In the genomic region with DNA sequence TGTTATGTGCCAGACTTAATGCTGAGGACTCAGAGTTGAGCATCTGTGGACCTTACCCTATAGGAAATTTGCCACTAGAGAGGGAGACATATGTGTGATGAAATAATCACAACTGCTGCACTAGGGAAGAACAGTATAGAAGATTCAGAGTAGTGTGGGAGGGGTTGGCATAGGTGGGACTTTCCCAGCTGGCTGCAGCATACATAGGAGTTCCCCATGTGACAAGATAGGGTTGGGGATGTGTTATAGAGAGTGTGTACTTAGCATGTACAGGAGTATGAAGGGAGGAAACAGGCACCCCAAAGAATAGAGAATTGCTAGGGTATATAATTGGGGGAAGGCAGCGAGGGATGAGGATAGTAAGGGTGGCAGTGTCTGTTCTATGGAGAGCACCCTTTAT, we compare ENCODE assay signal across 15 cellular contexts. TPM values are rescaled to one million over a fixed set of nuclear protein-coding genes. Genes with fewer than 3 reads are reported as not detected.
A peak's percentile ranks its signal among the peaks of the same experiment; 100 is the strongest.
DNase-seq lines count a peak whose midpoint lies in the region; ATAC-seq and TF ChIP-seq lines count a peak whose summit lies in the region.
"Had no signal": no experiment of that assay in that cellular context is flagged by ENCODE, and none has a peak within 500 bp of the region (broad histone marks: within the 10 kb centered on the region; RNA-seq: fewer than 3 reads in every experiment).

No MANE protein-coding gene starts in this region.

- H3K79me2 ChIP-seq in OCI-LY3 (ENCODE audit: low read length) = peaks cover 79% of the 10 kb centered on the region

- peaks cover 45% of the 10 kb centered on the region for H3K4me1 ChIP-seq in OCI-LY3 (ENCODE audit: low read length)
- peaks cover 17% of the 10 kb centered on the region for H3K4me1 ChIP-seq in A673 (ENCODE audit: insufficient read depth, low read length, poor library complexity, severe bottlenecking)

- intact Hi-C loops in A673 (cut with micrococcal nuclease; ENCODE audit: unreplicated experiment) = no loop called here

- no peak overlapping the region for H3K4me3 Mint-ChIP-seq in activated T-cell treated with anti-CD3 and anti-CD28 coated beads, Interleukin-2, amount 50 U/mL, for 72 hours

- H3K36me3 ChIP-seq in OCI-LY3 (replicated peaks; ENCODE audit: low read depth, low read length) (peaks cover 17% of the 10 kb centered on the region), A673 (ENCODE audit: insufficient read depth, low read length, poor library complexity, severe bottlenecking) (no peaks in the 10 kb centered on the region)
- H3K36me3 ChIP-seq: tibial nerve had no signal

- DNase-seq in activated T-cell treated with anti-CD3 and anti-CD28 coated beads, Interleukin-2, amount 50 U/mL, for 72 hours = peak; percentile 42 to 55
- DNase-seq in activated T-cell treated with anti-CD3 and anti-CD28 coated beads for 4 hours (no peak), cerebellar cortex (ENCODE audit: low spot score) (no peak), A673 (ENCODE audit: low spot score) (no peak), GM10248 (ENCODE audit: extremely low spot score) (no peak)
- DNase-seq in stimulated activated CD4-positive, alpha-beta T cell treated with anti-CD3 and anti-CD28 coated beads, Interleukin-4, amount 100 ng/mL, for 1 hour = peak; percentile 26
- DNase-seq: amniotic stem cell, Calu3, GM23248, NCI-H2029 treated with DMSO at 0.1 percent for 48 hours, NCI-H82 had no signal

- TF ChIP-seq CTCF in OCI-LY3 (IDR thresholded peaks at IDR 0.05; ENCODE audit: low read depth, low read length) (no peak), A673 (conservative IDR thresholded peaks at IDR 0.05; ENCODE audit: low read depth, low read length) (no peak), GM10248 (IDR thresholded peaks at IDR 0.05; ENCODE audit: control extremely low read depth, extremely low read depth, low read depth, missing control alignments) (no peak)

- peaks cover 23% of the 10 kb centered on the region for H3K4me1 Mint-ChIP-seq in activated T-cell treated with anti-CD3 and anti-CD28 coated beads, Interleukin-2, amount 50 U/mL, for 72 hours (ENCODE audit: low read depth)

- H3K4me3 ChIP-seq in OCI-LY3 (ENCODE audit: low read length) (peak overlapping the region; percentile 54), A673 (ENCODE audit: low read depth, low read length, poor library complexity, severe bottlenecking) (no peak overlapping the region)
- H3K4me3 ChIP-seq: GM23248, smooth muscle cell, tibial nerve had no signal

- BruUV-seq in A673 (replicated peaks; lab: Mats Ljungman, UMichigan) = no TSS peak

- H3K9ac ChIP-seq in OCI-LY3 (ENCODE audit: low read length) = peak overlapping the region; percentile 42
- H3K9ac ChIP-seq: GM23248 had no signal

- no peaks in the 10 kb centered on the region for H3K27me3 Mint-ChIP-seq in activated T-cell treated with anti-CD3 and anti-CD28 coated beads, Interleukin-2, amount 50 U/mL, for 72 hours (ENCODE audit: low read depth)

- no peaks in the 10 kb centered on the region for H3K27me3 ChIP-seq in OCI-LY3 (ENCODE audit: low read depth, low read length)
- no peaks in the 10 kb centered on the region for H3K27me3 ChIP-seq in A673 (replicated peaks; ENCODE audit: insufficient read depth, low read depth, low read length, poor library complexity)
- H3K27me3 ChIP-seq: tibial nerve had no signal

- H3K36me3 Mint-ChIP-seq in activated T-cell treated with anti-CD3 and anti-CD28 coated beads, Interleukin-2, amount 50 U/mL, for 72 hours (ENCODE audit: insufficient read depth in 2 of 2) = peaks cover 0 to 3% of the 10 kb centered on the region in 2 donors

- H3K9me3 ChIP-seq in OCI-LY3 (ENCODE audit: insufficient read depth, low read length) (no peaks in the 10 kb centered on the region), A673 (ENCODE audit: low read depth, low read length, poor library complexity, severe bottlenecking) (no peaks in the 10 kb centered on the region)
- H3K9me3 ChIP-seq: tibial nerve had no signal

- no peak overlapping the region for H2AFZ ChIP-seq in OCI-LY3 (ENCODE audit: low read depth, low read length)
- H2AFZ ChIP-seq: GM23248 had no signal

- POLR2A ChIA-PET in A673 (lab: Charles Lee; ENCODE audit: low non-redundant PET) = no interaction called here
- POLR2A ChIA-PET in GM10248 (lab: Yijun Ruan, JAX) = no interaction called here

- H3K27ac ChIP-seq in OCI-LY3 (ENCODE audit: low read length) = peak overlapping the region; percentile 80
- no peak overlapping the region for H3K27ac ChIP-seq in A673 (ENCODE audit: low read depth, low read length, poor library complexity, severe bottlenecking)
- H3K27ac ChIP-seq: GM23248, tibial nerve had no signal

- CTCF ChIA-PET in A673 (lab: Charles Lee) = no interaction called here
- CTCF ChIA-PET in GM10248 (lab: Yijun Ruan, JAX) = interaction anchor here (0.9 to 2.4 kb wide), 4 partner anchors 10 to 60 kb away, joined by 3 to 10 read pairs (median 4); no protein-coding TSS in a partner anchor

- H4K20me1 ChIP-seq in OCI-LY3 (ENCODE audit: insufficient read depth, low read length) = peaks cover 33% of the 10 kb centered on the region

- no peaks in the 10 kb centered on the region for H3K9me3 Mint-ChIP-seq in activated T-cell treated with anti-CD3 and anti-CD28 coated beads, Interleukin-2, amount 50 U/mL, for 72 hours

- no peak overlapping the region for H3K27ac Mint-ChIP-seq in activated T-cell treated with anti-CD3 and anti-CD28 coated beads, Interleukin-2, amount 50 U/mL, for 72 hours

- peak; percentile 67 to 69 for ATAC-seq in activated T-cell treated with anti-CD3 and anti-CD28 coated beads, Interleukin-2, amount 50 U/mL, for 72 hours (replicated peaks in 1 of 2)
- ATAC-seq in GM21619 (IDR thresholded peaks at IDR 0.05; ENCODE audit: unreplicated experiment) = peak; percentile 29

- H3K4me2 ChIP-seq in OCI-LY3 (ENCODE audit: low read length) = peak overlapping the region; percentile 90
- H3K4me2 ChIP-seq: smooth muscle cell had no signal

RNA-seq across cellular contexts. Expression of gene NUP93, which starts 2.9 kb away (rescaled TPM):
- 100 to 1,000 TPM; 112 to 155 TPM for total RNA-seq in activated T-cell treated with anti-CD3 and anti-CD28 coated beads, Interleukin-2, amount 50 U/mL, for 72 hours
- 153 and 155 TPM in 2 replicates for total RNA-seq in A673 (2021)

RNA-seq across cellular contexts. Expression of gene MT1X, which starts 50.6 kb away (rescaled TPM):
- total RNA-seq in activated T-cell treated with anti-CD3 and anti-CD28 coated beads, Interleukin-2, amount 50 U/mL, for 72 hours = 10 to 100 TPM; 39.4 to 39.8 TPM
- 30.0 and 74.3 TPM in 2 replicates for total RNA-seq in A673 (2021)

Comparison
In these comparisons a context has a peak if more than half of its experiments do, and no peak if none do; other contexts are left out.
1. DNase-seq: peak in activated T-cell treated with anti-CD3 and anti-CD28 coated beads, Interleukin-2, amount 50 U/mL, for 72 hours (2 of 2) and stimulated activated CD4-positive, alpha-beta T cell treated with anti-CD3 and anti-CD28 coated beads, Interleukin-4, amount 100 ng/mL, for 1 hour (single experiment); none in activated T-cell treated with anti-CD3 and anti-CD28 coated beads for 4 hours (single experiment), cerebellar cortex (single experiment), A673 (single experiment) and GM10248 (single experiment).